ENCODE assay signal across 20 cellular contexts in the genomic region with DNA sequence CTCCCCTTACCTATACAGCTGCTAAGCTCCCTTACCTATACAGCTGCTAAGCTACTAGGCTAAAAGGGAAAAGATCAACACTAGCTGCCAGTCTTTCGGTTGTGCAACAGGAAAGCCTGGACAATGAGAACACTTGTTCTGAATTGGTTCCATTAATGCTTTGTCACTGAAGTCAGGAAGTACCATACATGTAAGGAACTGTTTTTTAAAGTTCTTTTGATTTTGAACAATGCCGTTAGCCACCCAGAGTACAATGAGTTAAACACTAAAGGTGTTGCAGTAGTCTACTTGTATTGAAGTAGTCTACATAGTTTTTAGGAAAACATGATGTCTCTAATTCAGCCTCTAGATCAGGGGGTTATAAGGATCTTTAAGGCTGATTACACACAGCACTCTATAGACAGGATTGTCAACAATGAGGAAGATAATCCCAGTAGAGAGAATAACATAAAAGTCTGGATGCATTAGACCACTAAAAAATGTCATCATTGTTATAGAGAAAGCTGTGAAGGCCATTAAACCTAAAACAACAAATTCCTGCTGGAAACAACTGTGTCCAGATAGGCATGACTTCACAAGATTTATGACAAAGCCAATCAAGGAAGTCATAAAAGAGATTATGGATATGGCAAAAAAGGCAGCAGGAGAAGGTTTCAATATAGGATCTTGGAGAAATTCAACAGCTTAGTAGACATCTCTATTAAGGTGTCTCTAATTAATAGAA.
DNase-seq lines count a peak whose midpoint lies in the region; ATAC-seq and TF ChIP-seq lines count a peak whose summit lies in the region.
"Had no signal": no experiment of that assay in that cellular context is flagged by ENCODE, and none has a peak within 500 bp of the region (broad histone marks: within the 10 kb centered on the region; RNA-seq: fewer than 3 reads in every experiment).

No MANE protein-coding gene starts in this region.

- H2AFZ ChIP-seq in hepatocyte (no peak overlapping the region), GM23248 (no peak overlapping the region)

- H3F3A ChIP-seq in GM23248 (ENCODE audit: insufficient read depth), result no peaks in the 10 kb centered on the region

- H3K4me1 ChIP-seq in hepatocyte (ENCODE audit: insufficient read depth) (no peaks in the 10 kb centered on the region), upper lobe of right lung (no peaks in the 10 kb centered on the region), GM23248 (ENCODE audit: insufficient read depth) (no peaks in the 10 kb centered on the region)
- H3K4me1 ChIP-seq: HAP-1, upper lobe of left lung had no signal

- ATAC-seq in upper lobe of right lung, result peak; percentile 59
- ATAC-seq: GM12878 had no signal

- TF ChIP-seq CTCF in hepatocyte (IDR thresholded peaks at IDR 0.05; ENCODE audit: poor library complexity) (no peak), upper lobe of right lung (IDR thresholded peaks at IDR 0.05) (no peak)

- H3K4me3 ChIP-seq in hepatocyte, result no peak overlapping the region
- no peak overlapping the region for H3K4me3 ChIP-seq in upper lobe of right lung
- H3K4me3 ChIP-seq in GM23248, result no peak overlapping the region
- H3K4me3 ChIP-seq: cardiac muscle cell, GM12878, HAP-1, upper lobe of left lung had no signal

- H3K27ac ChIP-seq in hepatocyte (peak overlapping the region; percentile 51), upper lobe of right lung (no peak overlapping the region), GM23248 (no peak overlapping the region)
- H3K27ac ChIP-seq: cardiac muscle cell, upper lobe of left lung, VCaP had no signal

- H4K20me1 ChIP-seq in hepatocyte (ENCODE audit: insufficient read depth, poor library complexity, severe bottlenecking) (no peaks in the 10 kb centered on the region), GM23248 (ENCODE audit: insufficient read depth) (no peaks in the 10 kb centered on the region)

- H3K9me3 ChIP-seq in hepatocyte (ENCODE audit: low read depth), result no peaks in the 10 kb centered on the region
- H3K9me3 ChIP-seq in upper lobe of right lung, result no peaks in the 10 kb centered on the region
- H3K9me3 ChIP-seq in GM23248 (ENCODE audit: low read depth), result no peaks in the 10 kb centered on the region
- H3K9me3 ChIP-seq: HAP-1, SK-N-SH, upper lobe of left lung had no signal

- H3K79me2 ChIP-seq in hepatocyte (no peaks in the 10 kb centered on the region), GM23248 (ENCODE audit: insufficient read depth) (no peaks in the 10 kb centered on the region)

- WGBS in hepatocyte (ENCODE audit: low lambda C conversion rate, missing lambda C conversion rate), result 79% methylated on average over 2 of the region's 2 CpGs
- WGBS in GM23248 (ENCODE audit: low coverage in 1 of 2, low lambda C conversion rate in 2 of 2, missing lambda C conversion rate in 2 of 2), 2 experiments, result 32 to 48% methylated on average over 2 of the region's 2 CpGs

- H3K9me2 ChIP-seq in hepatocyte (replicated peaks; ENCODE audit: insufficient read depth) (no peaks in the 10 kb centered on the region), GM23248 (ENCODE audit: insufficient read depth) (no peaks in the 10 kb centered on the region)
- H3K9me2 ChIP-seq: SK-N-SH had no signal

- H3K27me3 ChIP-seq in hepatocyte, result no peaks in the 10 kb centered on the region
- no peaks in the 10 kb centered on the region for H3K27me3 ChIP-seq in upper lobe of right lung
- H3K27me3 ChIP-seq in GM23248 (replicated peaks; ENCODE audit: insufficient read depth), result peaks cover 6% of the 10 kb centered on the region; the same call in 1 of the 2 replicates
- H3K27me3 ChIP-seq: cardiac muscle cell, upper lobe of left lung had no signal

- DNase-seq in NCI-H748 (lab: John Stamatoyannopoulos, UW; ENCODE audit: unreplicated experiment), result peak; percentile 13
- DNase-seq in NCI-H748 treated with DMSO at 0.1 percent for 48 hours (lab: John Stamatoyannopoulos, UW), result no peak
- peak; percentile 47 for DNase-seq in SK-MEL-5 (ENCODE audit: low read depth, low spot score)
- peak; percentile 20 for DNase-seq in hepatocyte (ENCODE audit: low spot score)
- no peak for DNase-seq in upper lobe of right lung
- no peak for DNase-seq in activated CD4-positive, CD25-positive, alpha-beta regulatory T cell treated with anti-CD3 and anti-CD28 coated beads, Interleukin-2, amount 50 U/mL, for 72 hours
- no peak for DNase-seq in NCI-H1436 treated with DMSO at 0.1 percent for 48 hours (lab: John Stamatoyannopoulos, UW)
- DNase-seq in GM23248, result no peak
- DNase-seq: activated CD4-positive, alpha-beta T cell treated with anti-CD3 and anti-CD28 coated beads, Interleukin-2, amount 10 ng/mL, durations not matched to agents 7 days and 5 days; activated naive CD4-positive, alpha-beta T cell treated with anti-CD3 and anti-CD28 coated beads, Interleukin-2, amount 50 U/mL, for 16 hours; kidney; NCI-H1436; NCI-H526; nucleus accumbens; SK-N-SH had no signal

- in situ Hi-C loops in SK-MEL-5 (cut with HindIII; ENCODE audit: low pct_unique_long_range_greater_than_20kb, low sequenced_read_pairs) (no loop called here), GM23248 (cut with MboI) (no loop called here)

- intact Hi-C loops in upper lobe of right lung (cut with DNase I), result no loop called here

- H3K9ac ChIP-seq in GM23248, result no peak overlapping the region
- H3K9ac ChIP-seq: SK-N-SH had no signal

- H3K4me2 ChIP-seq in hepatocyte (no peak overlapping the region), GM23248 (ENCODE audit: unreplicated experiment) (no peak overlapping the region)
- H3K4me2 ChIP-seq: SK-N-SH had no signal

- H3K36me3 ChIP-seq in hepatocyte (replicated peaks; ENCODE audit: insufficient read depth, low read depth) (no peaks in the 10 kb centered on the region), upper lobe of right lung (no peaks in the 10 kb centered on the region), GM23248 (ENCODE audit: low read depth) (no peaks in the 10 kb centered on the region)
- H3K36me3 ChIP-seq: cardiac muscle cell, HAP-1, upper lobe of left lung had no signal

Comparison
In these comparisons a context has a peak if more than half of its experiments do, and no peak if none do; other contexts are left out.
1. DNase-seq: peak in NCI-H748 (single experiment), SK-MEL-5 (single experiment) and hepatocyte (single experiment); none in NCI-H748 treated with DMSO at 0.1 percent for 48 hours (single experiment), upper lobe of right lung (single experiment), activated CD4-positive, CD25-positive, alpha-beta regulatory T cell treated with anti-CD3 and anti-CD28 coated beads, Interleukin-2, amount 50 U/mL, for 72 hours (single experiment), NCI-H1436 treated with DMSO at 0.1 percent for 48 hours (single experiment) and GM23248 (single experiment).